In genomic region chr9:120792898-120793765, GRCh38 we compare ENCODE assay signal across 1 cellular context.
A peak's percentile ranks its signal among the peaks of the same experiment; 100 is the strongest.
TF ChIP-seq lines count a peak whose summit lies in the region.

Gene FBXW2 (minus strand): TSS chr9:120793416. CDS start chr9:120788258, 5,158 bp downstream.

TF ChIP-seq in K562, 482 proteins besides CTCF, POLR2A, EP300 and RAD21 (continued from another document and continues in another):
- TF ChIP-seq ZNF75A (CRISPR knock-in tag; IDR thresholded peaks at IDR 0.05) (peak; percentile 61; the same call in 1 of the 2 replicates), ZNF143 (CRISPR knock-in tag; IDR thresholded peaks at IDR 0.05) (peak; percentile 17; the same call in 1 of the 2 replicates), SUPT5H (IDR thresholded peaks at IDR 0.05) (peak; percentile 99), IRF1 (CRISPR knock-in tag; IDR thresholded peaks at IDR 0.05; ENCODE audit: borderline replicate concordance) (no peak), MAFF (IDR thresholded peaks at IDR 0.05; ENCODE audit: low read length) (no peak), ARID4B (CRISPR knock-in tag; IDR thresholded peaks at IDR 0.05) (peak; percentile 93), BHLHE40 (IDR thresholded peaks at IDR 0.05; ENCODE audit: low read length) (peak; percentile 88), GTF2A2 (tag; IDR thresholded peaks at IDR 0.05) (no peak), ASH1L (IDR thresholded peaks at IDR 0.05; ENCODE audit: borderline replicate concordance, low read depth, partially characterized antibody) (peak; percentile 43), KLF1 (tag; IDR thresholded peaks at IDR 0.05) (peak; percentile 91; the same call in 1 of the 2 replicates), ZMIZ1 (IDR thresholded peaks at IDR 0.05; ENCODE audit: low read depth in 2 of 2, low read length in 2 of 2) (peak in 1 of 2 experiments; percentile 83; a peak in 2 of 4 replicates), ZNF511 (CRISPR knock-in tag; IDR thresholded peaks at IDR 0.05) (peak; percentile 93), RBFOX2 (IDR thresholded peaks at IDR 0.05; ENCODE audit: low read depth, low read length) (peak; percentile 99), HEY1 (CRISPR knock-in tag; IDR thresholded peaks at IDR 0.05; ENCODE audit: borderline replicate concordance) (peak; percentile 88; the same call in 1 of the 2 replicates), TRIM24 (IDR thresholded peaks at IDR 0.05) (peak; percentile 14 to 92; a peak in 2 of 4 replicates), MBD2 (IDR thresholded peaks at IDR 0.05; ENCODE audit: borderline replicate concordance, low read depth) (no peak), GATA2 (CRISPR knock-in tag; IDR thresholded peaks at IDR 0.05) (no peak), ZNF717 (CRISPR knock-in tag; IDR thresholded peaks at IDR 0.05) (no peak), NR2F6 (CRISPR knock-in tag; IDR thresholded peaks at IDR 0.05) (peak; percentile 82; the same call in 1 of the 2 replicates), PRPF4 (IDR thresholded peaks at IDR 0.05; ENCODE audit: insufficient read depth, low read depth, low read length, poor library complexity, severe bottlenecking) (peak; percentile 59), L3MBTL2 (IDR thresholded peaks at IDR 0.05) (peak; percentile 94), THAP7 (CRISPR knock-in tag; IDR thresholded peaks at IDR 0.05) (peak; percentile 91), LCOR (CRISPR knock-in tag; IDR thresholded peaks at IDR 0.05) (peak; percentile 92), ATF6 (CRISPR knock-in tag; IDR thresholded peaks at IDR 0.05) (0 out of 2 replicates have a peak, but pooled peaks have one; percentile 40), ZNF780A (CRISPR knock-in tag; IDR thresholded peaks at IDR 0.05) (peak; percentile 32; the same call in 1 of the 2 replicates), ZFP91 (CRISPR knock-in tag; IDR thresholded peaks at IDR 0.05) (0 out of 2 replicates have a peak, but pooled peaks have one; percentile 8), PATZ1 (CRISPR knock-in tag; IDR thresholded peaks at IDR 0.05; ENCODE audit: borderline replicate concordance) (no peak), CGGBP1 (CRISPR knock-in tag; IDR thresholded peaks at IDR 0.05) (peak; percentile 74; the same call in 1 of the 2 replicates), ETS1 (conservative IDR thresholded peaks at IDR 0.05; ENCODE audit: control insufficient read depth, low read depth, low read length) (peak; percentile 91), SRSF1 (IDR thresholded peaks at IDR 0.05; ENCODE audit: low read depth, low read length) (no peak), HDAC6 (IDR thresholded peaks at IDR 0.05; ENCODE audit: low read depth, low read length) (no peak), KHSRP (IDR thresholded peaks at IDR 0.05) (peak; percentile 71), TAF1 (IDR thresholded peaks at IDR 0.05; ENCODE audit: control insufficient read depth, extremely low read depth, insufficient read depth, low read length, severe bottlenecking) (peak; percentile 96), SRSF9 (IDR thresholded peaks at IDR 0.05; ENCODE audit: borderline replicate concordance, low read depth, low read length) (no peak), KAT7 (CRISPR knock-in tag; IDR thresholded peaks at IDR 0.05; ENCODE audit: borderline replicate concordance) (peak; percentile 99; the same call in 1 of the 2 replicates), HDAC2 (IDR thresholded peaks at IDR 0.05) (peak; percentile 83), NRF1 (conservative IDR thresholded peaks at IDR 0.05 in 1 of 2, IDR thresholded peaks at IDR 0.05 in 1 of 2) (peak; percentile 65 to 73), SMARCA4 (IDR thresholded peaks at IDR 0.05) (0 out of 2 replicates have a peak, but pooled peaks have one; percentile 26), BCOR (IDR thresholded peaks at IDR 0.05) (no peak; the same call in 1 of the 2 replicates), HES1 (IDR thresholded peaks at IDR 0.05; ENCODE audit: low read depth) (no peak), FOXK2 (conservative IDR thresholded peaks at IDR 0.05 in 1 of 2, IDR thresholded peaks at IDR 0.05 in 1 of 2; ENCODE audit: low read depth in 2 of 2) (peak; percentile 82 to 85), PHTF2 (CRISPR knock-in tag; IDR thresholded peaks at IDR 0.05) (no peak), TCF7 (IDR thresholded peaks at IDR 0.05; ENCODE audit: borderline replicate concordance) (no peak), SLC30A9 (CRISPR knock-in tag; IDR thresholded peaks at IDR 0.05) (no peak), CBFA2T2 (conservative IDR thresholded peaks at IDR 0.05) (no peak), NR4A1 (CRISPR knock-in tag; IDR thresholded peaks at IDR 0.05) (peak; percentile 91; the same call in 1 of the 2 replicates), NR4A1 (tag; IDR thresholded peaks at IDR 0.05) (0 out of 2 replicates have a peak, but pooled peaks have one; percentile 37), ZNF12 (CRISPR knock-in tag; IDR thresholded peaks at IDR 0.05) (peak; percentile 40; the same call in 1 of the 2 replicates)
